In genomic region chr7:128916643-128916915, GRCh38 we compare ENCODE assay signal across 1 cellular context.
TF ChIP-seq lines count a peak whose summit lies in the region.

No MANE protein-coding gene starts in this region.

TF ChIP-seq in GM23338, 12 proteins besides CTCF, POLR2A, EP300 and RAD21 (continued from another document):
- TF ChIP-seq ZNF462 (CRISPR knock-in tag; IDR thresholded peaks at IDR 0.05) = no peak
- no peak for TF ChIP-seq REST (IDR thresholded peaks at IDR 0.05; ENCODE audit: unreplicated experiment)
- no peak for TF ChIP-seq ETS1 (IDR thresholded peaks at IDR 0.05)
- TF ChIP-seq NANOG (IDR thresholded peaks at IDR 0.05; ENCODE audit: borderline replicate concordance) = no peak
